1 cellular context compared by ENCODE assay signal in the genomic region with DNA sequence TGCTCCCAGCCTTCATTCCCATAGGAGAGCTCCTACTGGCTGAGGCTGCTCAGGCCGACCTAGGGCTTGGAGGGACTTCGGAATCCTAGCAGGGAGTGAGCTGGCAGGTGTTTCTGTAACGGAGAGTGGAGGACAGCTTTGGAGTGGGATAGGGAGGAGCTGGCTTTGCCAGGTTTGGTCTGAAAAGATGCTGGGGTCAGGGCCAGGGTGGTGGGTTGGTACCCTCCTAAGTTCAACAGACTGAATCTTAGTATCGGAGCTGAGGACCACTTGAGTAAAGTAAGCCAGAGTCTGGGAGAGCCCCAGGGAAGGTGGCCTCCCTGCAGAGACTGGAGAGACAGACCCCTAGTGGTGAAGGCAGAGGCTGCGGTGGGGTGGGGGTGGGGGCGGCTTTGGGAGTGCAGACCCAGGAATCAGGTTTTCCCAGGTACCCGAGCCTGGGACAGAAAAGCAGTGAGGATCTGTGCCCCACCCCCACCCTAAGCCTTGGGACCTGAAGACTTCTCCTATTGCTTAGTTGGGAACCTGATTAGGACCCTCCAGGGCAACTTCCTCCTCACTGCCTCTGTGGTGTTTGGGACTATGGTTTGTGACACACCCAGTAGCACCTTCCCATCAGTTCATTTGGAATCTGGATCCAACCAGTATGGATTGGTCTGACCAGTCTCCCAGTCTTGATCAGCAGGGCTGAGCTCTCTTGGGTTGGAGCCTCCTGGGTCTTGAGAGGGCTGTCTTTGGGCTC.
A peak's percentile ranks its signal among the peaks of the same experiment; 100 is the strongest.
TF ChIP-seq lines count a peak whose summit lies in the region.

No MANE protein-coding gene starts in this region.

TF ChIP-seq in HepG2, 621 proteins besides CTCF, POLR2A, EP300 and RAD21 (continues in another document):
- TF ChIP-seq ZNF607 (CRISPR knock-in tag; IDR thresholded peaks at IDR 0.05; ENCODE audit: borderline replicate concordance) (no peak), RARA (CRISPR knock-in tag; IDR thresholded peaks at IDR 0.05) (no peak), ZNF878 (CRISPR knock-in tag; IDR thresholded peaks at IDR 0.05) (no peak), ZBTB7A (CRISPR knock-in tag; IDR thresholded peaks at IDR 0.05) (0 out of 2 replicates have a peak, but pooled peaks have one; percentile 38), HOXA7 (CRISPR knock-in tag; IDR thresholded peaks at IDR 0.05) (no peak), ZNF44 (CRISPR knock-in tag; IDR thresholded peaks at IDR 0.05) (0 out of 2 replicates have a peak, but pooled peaks have one; percentile 71), LRRFIP1 (CRISPR knock-in tag; conservative IDR thresholded peaks at IDR 0.05) (no peak), SIX1 (CRISPR knock-in tag; IDR thresholded peaks at IDR 0.05; ENCODE audit: borderline replicate concordance) (no peak), MEIS2 (CRISPR knock-in tag; IDR thresholded peaks at IDR 0.05) (no peak), BCL6 (CRISPR knock-in tag; IDR thresholded peaks at IDR 0.05) (no peak), HMG20B (CRISPR knock-in tag; conservative IDR thresholded peaks at IDR 0.05) (no peak), NCOA5 (CRISPR knock-in tag; IDR thresholded peaks at IDR 0.05) (no peak), ZNF709 (CRISPR knock-in tag; IDR thresholded peaks at IDR 0.05) (peak; percentile 56; the same call in 1 of the 2 replicates), ATRX (CRISPR knock-in tag; IDR thresholded peaks at IDR 0.05; ENCODE audit: borderline replicate concordance) (no peak), JDP2 (CRISPR knock-in tag; IDR thresholded peaks at IDR 0.05; ENCODE audit: borderline replicate concordance) (no peak), JUN (CRISPR knock-in tag; IDR thresholded peaks at IDR 0.05) (no peak), ATAD3A (CRISPR knock-in tag; IDR thresholded peaks at IDR 0.05) (no peak), GABPB1 (CRISPR knock-in tag; IDR thresholded peaks at IDR 0.05) (no peak), THAP11 (CRISPR knock-in tag; IDR thresholded peaks at IDR 0.05) (0 out of 2 replicates have a peak, but pooled peaks have one; percentile 20), ZBTB25 (CRISPR knock-in tag; IDR thresholded peaks at IDR 0.05) (no peak), ETV5 (CRISPR knock-in tag; IDR thresholded peaks at IDR 0.05; ENCODE audit: borderline replicate concordance) (no peak), ZKSCAN5 (CRISPR knock-in tag; IDR thresholded peaks at IDR 0.05) (no peak), XBP1 (CRISPR knock-in tag; IDR thresholded peaks at IDR 0.05) (no peak), ZNF260 (CRISPR knock-in tag; IDR thresholded peaks at IDR 0.05; ENCODE audit: borderline replicate concordance, low read depth) (no peak), ZNF275 (CRISPR knock-in tag; IDR thresholded peaks at IDR 0.05; ENCODE audit: borderline replicate concordance) (no peak), GATA4 (IDR thresholded peaks at IDR 0.05; ENCODE audit: borderline replicate concordance, low read depth) (no peak), NFIC (IDR thresholded peaks at IDR 0.05; ENCODE audit: low read length) (no peak), ZNF780A (CRISPR knock-in tag; IDR thresholded peaks at IDR 0.05) (no peak), ASH2L (IDR thresholded peaks at IDR 0.05; ENCODE audit: insufficient read length, low read depth, low read length) (peak; percentile 26), POLR2AphosphoS5 (IDR thresholded peaks at IDR 0.05; ENCODE audit: low read depth, low read length) (no peak), FOXJ3 (CRISPR knock-in tag; IDR thresholded peaks at IDR 0.05; ENCODE audit: borderline replicate concordance) (no peak), SMARCE1 (IDR thresholded peaks at IDR 0.05; ENCODE audit: borderline replicate concordance) (no peak)
- TF ChIP-seq, protein P1, sequence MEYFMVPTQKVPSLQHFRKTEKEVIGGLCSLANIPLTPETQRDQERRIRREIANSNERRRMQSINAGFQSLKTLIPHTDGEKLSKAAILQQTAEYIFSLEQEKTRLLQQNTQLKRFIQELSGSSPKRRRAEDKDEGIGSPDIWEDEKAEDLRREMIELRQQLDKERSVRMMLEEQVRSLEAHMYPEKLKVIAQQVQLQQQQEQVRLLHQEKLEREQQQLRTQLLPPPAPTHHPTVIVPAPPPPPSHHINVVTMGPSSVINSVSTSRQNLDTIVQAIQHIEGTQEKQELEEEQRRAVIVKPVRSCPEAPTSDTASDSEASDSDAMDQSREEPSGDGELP (IDR thresholded peaks at IDR 0.05; ENCODE audit: borderline replicate concordance, low read depth) = no peak
- TF ChIP-seq, protein P2, sequence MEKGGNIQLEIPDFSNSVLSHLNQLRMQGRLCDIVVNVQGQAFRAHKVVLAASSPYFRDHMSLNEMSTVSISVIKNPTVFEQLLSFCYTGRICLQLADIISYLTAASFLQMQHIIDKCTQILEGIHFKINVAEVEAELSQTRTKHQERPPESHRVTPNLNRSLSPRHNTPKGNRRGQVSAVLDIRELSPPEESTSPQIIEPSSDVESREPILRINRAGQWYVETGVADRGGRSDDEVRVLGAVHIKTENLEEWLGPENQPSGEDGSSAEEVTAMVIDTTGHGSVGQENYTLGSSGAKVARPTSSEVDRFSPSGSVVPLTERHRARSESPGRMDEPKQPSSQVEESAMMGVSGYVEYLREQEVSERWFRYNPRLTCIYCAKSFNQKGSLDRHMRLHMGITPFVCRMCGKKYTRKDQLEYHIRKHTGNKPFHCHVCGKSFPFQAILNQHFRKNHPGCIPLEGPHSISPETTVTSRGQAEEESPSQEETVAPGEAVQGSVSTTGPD (CRISPR knock-in tag; IDR thresholded peaks at IDR 0.05) = no peak
- TF ChIP-seq, protein P3, sequence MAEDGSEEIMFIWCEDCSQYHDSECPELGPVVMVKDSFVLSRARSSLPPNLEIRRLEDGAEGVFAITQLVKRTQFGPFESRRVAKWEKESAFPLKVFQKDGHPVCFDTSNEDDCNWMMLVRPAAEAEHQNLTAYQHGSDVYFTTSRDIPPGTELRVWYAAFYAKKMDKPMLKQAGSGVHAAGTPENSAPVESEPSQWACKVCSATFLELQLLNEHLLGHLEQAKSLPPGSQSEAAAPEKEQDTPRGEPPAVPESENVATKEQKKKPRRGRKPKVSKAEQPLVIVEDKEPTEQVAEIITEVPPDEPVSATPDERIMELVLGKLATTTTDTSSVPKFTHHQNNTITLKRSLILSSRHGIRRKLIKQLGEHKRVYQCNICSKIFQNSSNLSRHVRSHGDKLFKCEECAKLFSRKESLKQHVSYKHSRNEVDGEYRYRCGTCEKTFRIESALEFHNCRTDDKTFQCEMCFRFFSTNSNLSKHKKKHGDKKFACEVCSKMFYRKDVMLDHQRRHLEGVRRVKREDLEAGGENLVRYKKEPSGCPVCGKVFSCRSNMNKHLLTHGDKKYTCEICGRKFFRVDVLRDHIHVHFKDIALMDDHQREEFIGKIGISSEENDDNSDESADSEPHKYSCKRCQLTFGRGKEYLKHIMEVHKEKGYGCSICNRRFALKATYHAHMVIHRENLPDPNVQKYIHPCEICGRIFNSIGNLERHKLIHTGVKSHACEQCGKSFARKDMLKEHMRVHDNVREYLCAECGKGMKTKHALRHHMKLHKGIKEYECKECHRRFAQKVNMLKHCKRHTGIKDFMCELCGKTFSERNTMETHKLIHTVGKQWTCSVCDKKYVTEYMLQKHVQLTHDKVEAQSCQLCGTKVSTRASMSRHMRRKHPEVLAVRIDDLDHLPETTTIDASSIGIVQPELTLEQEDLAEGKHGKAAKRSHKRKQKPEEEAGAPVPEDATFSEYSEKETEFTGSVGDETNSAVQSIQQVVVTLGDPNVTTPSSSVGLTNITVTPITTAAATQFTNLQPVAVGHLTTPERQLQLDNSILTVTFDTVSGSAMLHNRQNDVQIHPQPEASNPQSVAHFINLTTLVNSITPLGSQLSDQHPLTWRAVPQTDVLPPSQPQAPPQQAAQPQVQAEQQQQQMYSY (CRISPR knock-in tag; IDR thresholded peaks at IDR 0.05) = no peak
- TF ChIP-seq, protein P4, sequence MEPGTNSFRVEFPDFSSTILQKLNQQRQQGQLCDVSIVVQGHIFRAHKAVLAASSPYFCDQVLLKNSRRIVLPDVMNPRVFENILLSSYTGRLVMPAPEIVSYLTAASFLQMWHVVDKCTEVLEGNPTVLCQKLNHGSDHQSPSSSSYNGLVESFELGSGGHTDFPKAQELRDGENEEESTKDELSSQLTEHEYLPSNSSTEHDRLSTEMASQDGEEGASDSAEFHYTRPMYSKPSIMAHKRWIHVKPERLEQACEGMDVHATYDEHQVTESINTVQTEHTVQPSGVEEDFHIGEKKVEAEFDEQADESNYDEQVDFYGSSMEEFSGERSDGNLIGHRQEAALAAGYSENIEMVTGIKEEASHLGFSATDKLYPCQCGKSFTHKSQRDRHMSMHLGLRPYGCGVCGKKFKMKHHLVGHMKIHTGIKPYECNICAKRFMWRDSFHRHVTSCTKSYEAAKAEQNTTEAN (CRISPR knock-in tag; conservative IDR thresholded peaks at IDR 0.05) = no peak
- TF ChIP-seq, protein P5, sequence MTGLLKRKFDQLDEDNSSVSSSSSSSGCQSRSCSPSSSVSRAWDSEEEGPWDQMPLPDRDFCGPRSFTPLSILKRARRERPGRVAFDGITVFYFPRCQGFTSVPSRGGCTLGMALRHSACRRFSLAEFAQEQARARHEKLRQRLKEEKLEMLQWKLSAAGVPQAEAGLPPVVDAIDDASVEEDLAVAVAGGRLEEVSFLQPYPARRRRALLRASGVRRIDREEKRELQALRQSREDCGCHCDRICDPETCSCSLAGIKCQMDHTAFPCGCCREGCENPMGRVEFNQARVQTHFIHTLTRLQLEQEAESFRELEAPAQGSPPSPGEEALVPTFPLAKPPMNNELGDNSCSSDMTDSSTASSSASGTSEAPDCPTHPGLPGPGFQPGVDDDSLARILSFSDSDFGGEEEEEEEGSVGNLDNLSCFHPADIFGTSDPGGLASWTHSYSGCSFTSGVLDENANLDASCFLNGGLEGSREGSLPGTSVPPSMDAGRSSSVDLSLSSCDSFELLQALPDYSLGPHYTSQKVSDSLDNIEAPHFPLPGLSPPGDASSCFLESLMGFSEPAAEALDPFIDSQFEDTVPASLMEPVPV (CRISPR knock-in tag; IDR thresholded peaks at IDR 0.05) = 0 out of 2 replicates have a peak, but pooled peaks have one; percentile 52
- TF ChIP-seq, protein P6, sequence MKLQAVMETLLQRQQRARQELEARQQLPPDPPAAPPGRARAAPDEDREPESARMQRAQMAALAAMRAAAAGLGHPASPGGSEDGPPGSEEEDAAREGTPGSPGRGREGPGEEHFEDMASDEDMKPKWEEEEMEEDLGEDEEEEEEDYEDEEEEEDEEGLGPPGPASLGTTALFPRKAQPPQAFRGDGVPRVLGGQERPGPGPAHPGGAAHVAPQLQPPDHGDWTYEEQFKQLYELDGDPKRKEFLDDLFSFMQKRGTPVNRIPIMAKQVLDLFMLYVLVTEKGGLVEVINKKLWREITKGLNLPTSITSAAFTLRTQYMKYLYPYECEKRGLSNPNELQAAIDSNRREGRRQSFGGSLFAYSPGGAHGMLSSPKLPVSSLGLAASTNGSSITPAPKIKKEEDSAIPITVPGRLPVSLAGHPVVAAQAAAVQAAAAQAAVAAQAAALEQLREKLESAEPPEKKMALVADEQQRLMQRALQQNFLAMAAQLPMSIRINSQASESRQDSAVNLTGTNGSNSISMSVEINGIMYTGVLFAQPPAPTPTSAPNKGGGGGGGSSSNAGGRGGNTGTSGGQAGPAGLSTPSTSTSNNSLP (IDR thresholded peaks at IDR 0.05; ENCODE audit: low read depth, low read length) = no peak
- TF ChIP-seq, protein P7, sequence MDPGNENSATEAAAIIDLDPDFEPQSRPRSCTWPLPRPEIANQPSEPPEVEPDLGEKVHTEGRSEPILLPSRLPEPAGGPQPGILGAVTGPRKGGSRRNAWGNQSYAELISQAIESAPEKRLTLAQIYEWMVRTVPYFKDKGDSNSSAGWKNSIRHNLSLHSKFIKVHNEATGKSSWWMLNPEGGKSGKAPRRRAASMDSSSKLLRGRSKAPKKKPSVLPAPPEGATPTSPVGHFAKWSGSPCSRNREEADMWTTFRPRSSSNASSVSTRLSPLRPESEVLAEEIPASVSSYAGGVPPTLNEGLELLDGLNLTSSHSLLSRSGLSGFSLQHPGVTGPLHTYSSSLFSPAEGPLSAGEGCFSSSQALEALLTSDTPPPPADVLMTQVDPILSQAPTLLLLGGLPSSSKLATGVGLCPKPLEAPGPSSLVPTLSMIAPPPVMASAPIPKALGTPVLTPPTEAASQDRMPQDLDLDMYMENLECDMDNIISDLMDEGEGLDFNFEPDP (CRISPR knock-in tag; conservative IDR thresholded peaks at IDR 0.05) = no peak
- TF ChIP-seq, protein P8, sequence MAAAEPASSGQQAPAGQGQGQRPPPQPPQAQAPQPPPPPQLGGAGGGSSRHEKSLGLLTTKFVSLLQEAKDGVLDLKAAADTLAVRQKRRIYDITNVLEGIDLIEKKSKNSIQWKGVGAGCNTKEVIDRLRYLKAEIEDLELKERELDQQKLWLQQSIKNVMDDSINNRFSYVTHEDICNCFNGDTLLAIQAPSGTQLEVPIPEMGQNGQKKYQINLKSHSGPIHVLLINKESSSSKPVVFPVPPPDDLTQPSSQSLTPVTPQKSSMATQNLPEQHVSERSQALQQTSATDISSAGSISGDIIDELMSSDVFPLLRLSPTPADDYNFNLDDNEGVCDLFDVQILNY (CRISPR knock-in tag; conservative IDR thresholded peaks at IDR 0.05) = no peak
